In the genomic region with DNA sequence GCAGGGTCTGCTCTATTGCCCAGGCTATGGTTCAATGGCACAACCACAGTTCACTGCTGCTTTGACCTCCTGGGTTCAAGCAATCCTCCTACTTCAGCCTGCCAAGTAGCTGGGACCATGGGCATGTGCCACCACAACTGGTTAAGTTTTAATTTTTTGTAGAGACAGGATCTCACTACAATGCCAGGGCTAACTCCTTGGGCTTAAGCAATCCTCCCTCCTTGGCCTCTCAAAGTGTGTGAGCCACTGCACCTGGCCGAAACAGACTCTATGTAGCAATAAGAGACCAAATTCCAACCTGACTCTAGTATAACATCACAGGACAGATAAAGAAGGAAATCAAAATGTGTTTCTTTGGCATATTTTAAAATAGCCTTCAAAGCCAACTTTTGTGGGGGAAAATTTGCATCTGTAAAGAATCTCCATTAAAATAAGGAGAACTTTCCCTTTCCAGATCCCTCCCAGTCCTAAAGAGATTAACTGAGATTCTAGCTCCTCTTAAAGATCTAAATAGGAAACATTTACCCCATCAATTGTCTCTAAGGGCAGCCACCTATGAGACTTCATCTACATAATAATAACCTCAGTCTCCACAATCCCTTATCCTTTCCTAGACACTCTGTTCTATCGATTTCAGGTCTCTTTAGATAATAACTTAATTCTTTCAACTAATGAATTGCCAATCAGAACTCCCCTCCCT, we compare ENCODE assay signal across 26 cellular contexts.
"Had no signal": no experiment of that assay in that cellular context is flagged by ENCODE, and none has a peak within 500 bp of the region (broad histone marks: within the 10 kb centered on the region; RNA-seq: fewer than 3 reads in every experiment).

No MANE protein-coding gene starts in this region.

- FAIRE-seq: islet of Langerhans, pancreas, small intestine, urothelium cell line had no signal

- ATAC-seq: esophagus mucosa; foreskin keratinocyte; gastroesophageal sphincter; heart left ventricle; left cardiac atrium; left lung; mucosa of descending colon; natural killer cell treated with Interleukin-12 subunit alpha and Interleukin-12 subunit beta and Interleukin-15 and Interleukin-18, amount 100 ng/mL, for 72 hours; pancreas; right lobe of liver; stimulated activated naive B cell treated with anti-CD40 and anti-IgM and Interleukin-4, amounts not matched to agents 10 μg/mL and 1 μg/mL and 100 μg/mL, for 72 hours had no signal

- DNase-seq: effector CD8-positive, alpha-beta T cell; endodermal cell; foreskin keratinocyte; heart left ventricle; left cardiac atrium; left lung; mesenchymal stem cell; mucosa of descending colon; naive B cell; pancreas; right lobe of liver; small intestine; stimulated activated CD4-positive, alpha-beta T cell treated with anti-CD3 and anti-CD28 coated beads, Interleukin-15, amount 100 ng/mL, for 24 hours; stimulated activated CD4-positive, alpha-beta T cell treated with anti-CD3 and anti-CD28 coated beads, Interleukin-2, amount 100 ng/mL, for 48 hours; stimulated activated naive B cell treated with anti-CD40 and anti-IgM and Interleukin-4, amounts not matched to agents 10 μg/mL and 1 μg/mL and 100 μg/mL, for 72 hours; upper lobe of left lung had no signal

- H3K27me3 ChIP-seq: foreskin keratinocyte, gastroesophageal sphincter, heart left ventricle, hepatocyte, left lung, neutrophil, pancreas, right lobe of liver, tibial nerve, upper lobe of left lung had no signal

- H3K27ac ChIP-seq: epithelial cell of prostate, foreskin keratinocyte, gastroesophageal sphincter, heart left ventricle, hepatocyte, left lung, neutrophil, pancreas, right lobe of liver, thoracic aorta, tibial nerve, upper lobe of left lung had no signal

- H3K4me3 ChIP-seq: gastroesophageal sphincter, heart left ventricle, hepatocyte, left lung, mucosa of descending colon, pancreas, right lobe of liver, thoracic aorta, tibial nerve, upper lobe of left lung had no signal

- H3K4me1 ChIP-seq: foreskin keratinocyte, left lung, pancreas, right lobe of liver, tibial nerve, upper lobe of left lung had no signal

- H3K9me3 ChIP-seq: gastroesophageal sphincter, heart left ventricle, left lung, mucosa of descending colon, neutrophil, pancreas, right lobe of liver, thoracic aorta, tibial nerve, upper lobe of left lung had no signal

- H3K79me2 ChIP-seq: hepatocyte had no signal

- H2AFZ ChIP-seq: hepatocyte had no signal

- H3K4me2 ChIP-seq: hepatocyte had no signal

- H3K36me3 ChIP-seq: gastroesophageal sphincter, heart left ventricle, left lung, neutrophil, pancreas, right lobe of liver, thoracic aorta, tibial nerve, upper lobe of left lung had no signal
